Comparison of ENCODE assay signal across 1 cellular context in the genomic region with DNA sequence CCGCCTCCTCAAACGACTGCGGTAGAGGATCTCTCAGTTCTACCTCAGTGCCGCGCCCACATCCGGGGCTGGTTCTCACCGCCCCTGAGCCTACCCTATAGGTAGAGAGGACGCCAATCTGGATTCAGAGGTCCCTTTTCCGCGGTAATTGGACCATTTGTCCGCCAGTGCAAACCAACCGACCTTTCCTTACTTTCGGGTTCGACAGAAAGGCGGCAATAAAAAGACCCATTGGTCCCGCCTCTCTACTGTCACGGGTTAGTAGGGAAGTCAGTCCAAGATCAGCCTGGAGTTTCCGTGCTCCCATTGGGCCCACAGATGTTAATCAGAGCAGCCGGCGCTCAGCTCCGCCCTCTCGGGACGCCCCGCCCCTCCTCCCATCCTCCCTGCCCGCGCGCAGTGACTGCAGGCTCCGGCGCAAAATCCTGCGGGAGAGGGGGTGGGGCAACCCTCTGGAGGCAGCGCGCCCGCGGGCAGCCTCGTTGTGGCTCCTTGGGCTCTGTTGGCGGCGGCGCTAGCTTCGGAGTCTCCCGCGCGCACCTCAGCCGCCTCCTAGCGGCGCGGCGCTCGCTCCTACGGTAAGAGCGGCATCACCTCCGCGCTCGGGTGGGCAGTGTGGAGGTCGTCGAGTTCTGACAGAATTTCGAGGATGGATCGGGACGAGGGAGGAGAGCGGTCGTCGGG.
TF ChIP-seq lines count a peak whose summit lies in the region.

Gene PHTF2, plus strand, starts transcription at position 380 of the 684 bp plus-strand sequence.
A gene with protein sequence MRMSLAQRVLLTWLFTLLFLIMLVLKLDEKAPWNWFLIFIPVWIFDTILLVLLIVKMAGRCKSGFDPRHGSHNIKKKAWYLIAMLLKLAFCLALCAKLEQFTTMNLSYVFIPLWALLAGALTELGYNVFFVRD (minus strand): TSS at position 41 of the 684 bp plus-strand sequence. CDS start 4,061 bp downstream, outside the sequence.

TF ChIP-seq in K562, 482 proteins besides CTCF, POLR2A, EP300 and RAD21 (continued from another document and continues in another):
- TF ChIP-seq, protein P1, sequence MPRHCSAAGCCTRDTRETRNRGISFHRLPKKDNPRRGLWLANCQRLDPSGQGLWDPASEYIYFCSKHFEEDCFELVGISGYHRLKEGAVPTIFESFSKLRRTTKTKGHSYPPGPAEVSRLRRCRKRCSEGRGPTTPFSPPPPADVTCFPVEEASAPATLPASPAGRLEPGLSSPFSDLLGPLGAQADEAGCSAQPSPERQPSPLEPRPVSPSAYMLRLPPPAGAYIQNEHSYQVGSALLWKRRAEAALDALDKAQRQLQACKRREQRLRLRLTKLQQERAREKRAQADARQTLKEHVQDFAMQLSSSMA (CRISPR knock-in tag; IDR thresholded peaks at IDR 0.05): no peak
- TF ChIP-seq MBD1 (CRISPR knock-in tag; IDR thresholded peaks at IDR 0.05) (no peak), ELF1 (tag; IDR thresholded peaks at IDR 0.05) (peak; percentile 50), ZNF212 (CRISPR knock-in tag; IDR thresholded peaks at IDR 0.05) (no peak), ZNF764 (CRISPR knock-in tag; IDR thresholded peaks at IDR 0.05; ENCODE audit: low read depth) (peak; percentile 25; the same call in 1 of the 2 replicates), MAFF (IDR thresholded peaks at IDR 0.05; ENCODE audit: low read length) (no peak), POLR2AphosphoS2 (IDR thresholded peaks at IDR 0.05; ENCODE audit: low read length) (no peak), NR4A1 (CRISPR knock-in tag; IDR thresholded peaks at IDR 0.05) (peak; percentile 57; the same call in 1 of the 2 replicates), NR4A1 (tag; IDR thresholded peaks at IDR 0.05) (no peak), SMC3 (conservative IDR thresholded peaks at IDR 0.05; ENCODE audit: insufficient read depth, low read depth, low read length) (no peak), NBN (IDR thresholded peaks at IDR 0.05; ENCODE audit: low read depth) (peak; percentile 27; the same call in 1 of the 2 replicates), HDAC8 (tag; IDR thresholded peaks at IDR 0.05) (no peak), ZNF639 (CRISPR knock-in tag; conservative IDR thresholded peaks at IDR 0.05 in 1 of 2, IDR thresholded peaks at IDR 0.05 in 1 of 2) (peak in 1 of 2 experiments; percentile 57; a peak in 1 of 4 replicates), TAF7 (tag; IDR thresholded peaks at IDR 0.05) (peak; percentile 62; the same call in 1 of the 2 replicates), BHLHE40 (IDR thresholded peaks at IDR 0.05; ENCODE audit: low read length) (0 out of 2 replicates have a peak, but pooled peaks have one; percentile 41), ZNF253 (CRISPR knock-in tag; conservative IDR thresholded peaks at IDR 0.05) (no peak), RUNX1 (IDR thresholded peaks at IDR 0.05; ENCODE audit: low read depth) (peak; percentile 19; the same call in 1 of the 2 replicates), NFIC (IDR thresholded peaks at IDR 0.05) (0 out of 2 replicates have a peak, but pooled peaks have one; percentile 45), ZNF79 (CRISPR knock-in tag; IDR thresholded peaks at IDR 0.05; ENCODE audit: low read depth) (0 out of 2 replicates have a peak, but pooled peaks have one; percentile 19), ETV1 (tag; conservative IDR thresholded peaks at IDR 0.05; ENCODE audit: low read depth) (peak; percentile 94), ZNF12 (CRISPR knock-in tag; IDR thresholded peaks at IDR 0.05) (peak; percentile 85), ZNF445 (CRISPR knock-in tag; IDR thresholded peaks at IDR 0.05; ENCODE audit: low read depth) (peak; percentile 30; the same call in 1 of the 2 replicates), STAG1 (CRISPR knock-in tag; IDR thresholded peaks at IDR 0.05; ENCODE audit: borderline replicate concordance) (no peak), ID3 (CRISPR knock-in tag; IDR thresholded peaks at IDR 0.05) (no peak), ID3 (tag; IDR thresholded peaks at IDR 0.05) (no peak), HBP1 (CRISPR knock-in tag; IDR thresholded peaks at IDR 0.05) (no peak), ZNF431 (CRISPR knock-in tag; IDR thresholded peaks at IDR 0.05) (peak; percentile 63), ATF7 (IDR thresholded peaks at IDR 0.05) (peak; percentile 91), ZFP1 (CRISPR knock-in tag; IDR thresholded peaks at IDR 0.05) (no peak), PYGO2 (tag; IDR thresholded peaks at IDR 0.05) (no peak), PBX2 (CRISPR knock-in tag; IDR thresholded peaks at IDR 0.05; ENCODE audit: low read depth) (peak; percentile 85), PBX2 (tag; conservative IDR thresholded peaks at IDR 0.05; ENCODE audit: low read depth) (peak; percentile 100), SIX5 (IDR thresholded peaks at IDR 0.05; ENCODE audit: borderline replicate concordance in 1 of 2, insufficient read depth in 1 of 2, low read depth in 1 of 2, low read length in 2 of 2) (no peak), TARDBP (IDR thresholded peaks at IDR 0.05) (0 out of 2 replicates have a peak, but pooled peaks have one; percentile 63), NONO (IDR thresholded peaks at IDR 0.05; ENCODE audit: low read depth in 2 of 2, low read length in 1 of 2) (peak in 1 of 2 experiments; percentile 65; a peak in 1 of 4 replicates), SMAD3 (CRISPR knock-in tag; conservative IDR thresholded peaks at IDR 0.05) (0 out of 2 replicates have a peak, but pooled peaks have one; percentile 33), ATF1 (CRISPR knock-in tag; IDR thresholded peaks at IDR 0.05) (no peak), ATF1 (tag; IDR thresholded peaks at IDR 0.05) (peak; percentile 88), CREB3L1 (IDR thresholded peaks at IDR 0.05; ENCODE audit: borderline replicate concordance, low read depth) (peak; percentile 91; the same call in 1 of the 2 replicates), JUNB (CRISPR knock-in tag; conservative IDR thresholded peaks at IDR 0.05) (0 out of 2 replicates have a peak, but pooled peaks have one; percentile 3), JUND (IDR thresholded peaks at IDR 0.05; ENCODE audit: borderline replicate concordance, low read depth, low read length) (no peak; the same call in 1 of the 2 replicates), JUND (tag; IDR thresholded peaks at IDR 0.05; ENCODE audit: borderline replicate concordance, low read depth, low read length) (no peak; the same call in 2 of the 3 replicates), RNF219 (CRISPR knock-in tag; IDR thresholded peaks at IDR 0.05) (no peak), GABPB2 (CRISPR knock-in tag; conservative IDR thresholded peaks at IDR 0.05) (0 out of 2 replicates have a peak, but pooled peaks have one; percentile 29), U2AF1 (optimal IDR thresholded peaks at IDR 0.05; ENCODE audit: low read depth, low read length) (peak; percentile 86), ELK3 (CRISPR knock-in tag; IDR thresholded peaks at IDR 0.05) (no peak)
- TF ChIP-seq, protein P2, sequence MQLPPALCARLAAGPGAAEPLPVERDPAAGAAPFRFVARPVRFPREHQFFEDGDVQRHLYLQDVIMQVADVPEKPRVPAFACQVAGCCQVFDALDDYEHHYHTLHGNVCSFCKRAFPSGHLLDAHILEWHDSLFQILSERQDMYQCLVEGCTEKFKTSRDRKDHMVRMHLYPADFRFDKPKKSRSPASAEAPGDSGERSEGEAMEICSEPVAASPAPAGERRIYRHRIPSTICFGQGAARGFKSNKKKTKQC (CRISPR knock-in tag; IDR thresholded peaks at IDR 0.05): no peak; the same call in 1 of the 2 replicates
- TF ChIP-seq, protein P3, sequence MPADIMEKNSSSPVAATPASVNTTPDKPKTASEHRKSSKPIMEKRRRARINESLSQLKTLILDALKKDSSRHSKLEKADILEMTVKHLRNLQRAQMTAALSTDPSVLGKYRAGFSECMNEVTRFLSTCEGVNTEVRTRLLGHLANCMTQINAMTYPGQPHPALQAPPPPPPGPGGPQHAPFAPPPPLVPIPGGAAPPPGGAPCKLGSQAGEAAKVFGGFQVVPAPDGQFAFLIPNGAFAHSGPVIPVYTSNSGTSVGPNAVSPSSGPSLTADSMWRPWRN (IDR thresholded peaks at IDR 0.05; ENCODE audit: low read depth): peak; percentile 28; the same call in 1 of the 2 replicates
